9 cellular contexts compared by ENCODE assay signal in genomic region chr9:114718801-114719221, GRCh38. TPM values are rescaled to one million over a fixed set of nuclear protein-coding genes. Genes with fewer than 3 reads are reported as not detected.
DNase-seq lines count a peak whose midpoint lies in the region; ATAC-seq, FAIRE-seq and TF ChIP-seq lines count a peak whose summit lies in the region.
"Had no signal": no experiment of that assay in that cellular context is flagged by ENCODE, and none has a peak within 500 bp of the region (broad histone marks: within the 10 kb centered on the region; RNA-seq: fewer than 3 reads in every experiment).

No MANE protein-coding gene starts in this region.

- ATAC-seq in GM18867 (IDR thresholded peaks at IDR 0.05; ENCODE audit: unreplicated experiment) (peak; percentile 78), gastroesophageal sphincter (no peak)

- H3K9me3 ChIP-seq in gastroesophageal sphincter, result peaks cover 0 to 11% (median 0%) of the 10 kb centered on the region in 3 donors

- DNase-seq in HT-29 (ENCODE audit: low spot score), result peak; percentile 52
- DNase-seq in activated T-helper 1 cell treated with anti-CD3 and anti-CD28 coated beads, Interleukin-2, amount 50 U/mL, for 16 hours (ENCODE audit: low read depth in 1 of 2, low spot score in 1 of 2), result peak; percentile 56 to 78
- DNase-seq in stimulated activated CD4-positive, alpha-beta T cell treated with anti-CD3 and anti-CD28 coated beads, Interleukin-2, amount 100 ng/mL, for 24 hours, result peak; percentile 87 to 88
- no peak for DNase-seq in NOMO-1 (lab: John Stamatoyannopoulos, UW; ENCODE audit: unreplicated experiment in 2 of 2)
- DNase-seq in NCI-H2081 (lab: John Stamatoyannopoulos, UW), result no peak
- no peak for DNase-seq in HTR-8/SVneo (ENCODE audit: insufficient read length, low spot score)

- TF ChIP-seq POLR2A in gastroesophageal sphincter (IDR thresholded peaks at IDR 0.05), result no peak

- no peaks in the 10 kb centered on the region for H3K4me1 ChIP-seq in gastroesophageal sphincter

- H3K36me3 ChIP-seq in gastroesophageal sphincter, result no peaks in the 10 kb centered on the region

- TF ChIP-seq CTCF in gastroesophageal sphincter (IDR thresholded peaks at IDR 0.05), result no peak

- H3K27me3 ChIP-seq in gastroesophageal sphincter, result peaks cover 37% of the 10 kb centered on the region

- no peak overlapping the region for H3K27ac ChIP-seq in gastroesophageal sphincter

- 78 to 100% methylated on average over 1 to 4 of the region's 8 CpGs for WGBS in gastroesophageal sphincter (ENCODE audit: low coverage in 1 of 2), 2 donors

- no peak overlapping the region for H3K4me3 ChIP-seq in gastroesophageal sphincter
- H3K4me3 ChIP-seq: skin epidermis had no signal

- TF ChIP-seq EP300 in gastroesophageal sphincter (IDR thresholded peaks at IDR 0.05), result no peak

- no peak for FAIRE-seq in HTR-8/SVneo (lab: Jason Lieb, UNC)

RNA-seq across cellular contexts. Expression of gene TEX48, which starts 36.8 kb away (rescaled TPM):
- not detected in 2 replicates for total RNA-seq in HT-29 (2014; rRNA removed; shearing (Covaris generic))
- total RNA-seq in gastroesophageal sphincter, result not detected

Comparison
In these comparisons a context has a peak if more than half of its experiments do, and no peak if none do; other contexts are left out.
1. DNase-seq: peak in HT-29 (single experiment), activated T-helper 1 cell treated with anti-CD3 and anti-CD28 coated beads, Interleukin-2, amount 50 U/mL, for 16 hours (2 of 2) and stimulated activated CD4-positive, alpha-beta T cell treated with anti-CD3 and anti-CD28 coated beads, Interleukin-2, amount 100 ng/mL, for 24 hours (2 of 2); none in NOMO-1 (0 of 2), NCI-H2081 (0 of 2) and HTR-8/SVneo (single experiment).